Comparison of ENCODE assay signal across 28 cellular contexts in the genomic region with DNA sequence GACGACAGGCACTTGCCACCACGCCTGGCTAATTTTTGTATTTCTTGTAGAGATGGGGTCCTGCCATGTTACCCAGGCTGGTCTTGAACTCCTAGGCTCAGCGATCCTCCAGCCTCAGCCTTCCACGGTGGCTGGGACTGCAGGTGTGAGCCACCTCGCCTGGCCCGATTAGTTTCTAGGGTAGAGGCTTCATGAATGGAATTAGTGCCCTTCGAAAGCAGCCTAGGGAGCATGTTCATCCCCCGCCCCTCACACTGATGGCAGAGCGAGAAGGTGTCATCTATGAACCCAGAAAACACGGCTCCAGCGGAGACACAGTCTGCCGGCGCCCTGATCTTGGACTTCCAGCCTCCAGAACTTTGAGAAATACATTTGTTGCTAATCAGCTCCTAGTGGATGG.
"Had no signal": no experiment of that assay in that cellular context is flagged by ENCODE, and none has a peak within 500 bp of the region (broad histone marks: within the 10 kb centered on the region; RNA-seq: fewer than 3 reads in every experiment).

No MANE protein-coding gene starts in this region.

- H3K9me3 ChIP-seq: ascending aorta, esophagus muscularis mucosa, stomach, thyroid gland, upper lobe of left lung had no signal

- H3K27me3 ChIP-seq: ascending aorta, brain microvascular endothelial cell, esophagus muscularis mucosa, foreskin keratinocyte, neural progenitor cell, stomach, thyroid gland, upper lobe of left lung had no signal

- H3K4me3 ChIP-seq: ascending aorta, esophagus muscularis mucosa, neural progenitor cell, stomach, thyroid gland, upper lobe of left lung had no signal

- FAIRE-seq: small intestine had no signal

- H3K36me3 ChIP-seq: neural progenitor cell had no signal

- ATAC-seq: foreskin keratinocyte; natural killer cell; sciatic nerve; stimulated activated naive B cell treated with anti-CD40 and anti-IgM and Interleukin-4, amounts not matched to agents 10 μg/mL and 1 μg/mL and 100 μg/mL, for 72 hours had no signal

- DNase-seq: activated CD4-positive, alpha-beta T cell treated with anti-CD3 and anti-CD28 coated beads for 48 hours; activated CD4-positive, alpha-beta T cell treated with anti-CD3 and anti-CD28 coated beads, Interleukin-2, amount 50 U/mL, for 48 hours; activated CD4-positive, CD25-positive, alpha-beta regulatory T cell; activated CD8-positive, alpha-beta memory T cell treated with anti-CD3 and anti-CD28 coated beads for 24 hours; activated effector memory CD4-positive, alpha-beta T cell treated with anti-CD3 and anti-CD28 coated beads, Interleukin-2, amount 50 U/mL, for 16 hours; activated naive CD4-positive, alpha-beta T cell treated with anti-CD3 and anti-CD28 coated beads for 36 hours; activated naive CD8-positive, alpha-beta T cell treated with anti-CD3 and anti-CD28 coated beads, Interleukin-2, amount 10 ng/mL, durations not matched to agents 7 days and 5 days; activated T-cell treated with anti-CD3 and anti-CD28 coated beads, Interleukin-2, amount 50 U/mL, for 1 hour; brain microvascular endothelial cell; central memory CD4-positive, alpha-beta T cell; dermis blood vessel endothelial cell; effector CD4-positive, alpha-beta T cell; foreskin keratinocyte; hippocampal formation; immature natural killer cell; kidney glomerular epithelial cell; natural killer cell; occipital lobe; small intestine; stimulated activated CD4-positive, alpha-beta T cell treated with anti-CD3 and anti-CD28 coated beads, Interleukin-1b, Interleukin-23, amount 100 ng/mL, for 48 hours; stimulated activated naive B cell treated with anti-CD40 and anti-IgM and Interleukin-4, amounts not matched to agents 10 μg/mL and 1 μg/mL and 100 μg/mL, for 72 hours; stomach; thyroid gland had no signal

- H3K27ac ChIP-seq: brain microvascular endothelial cell, esophagus muscularis mucosa, foreskin keratinocyte, neural progenitor cell, stomach, thyroid gland, upper lobe of left lung had no signal
